Comparison of ENCODE assay signal across 16 cellular contexts in genomic region chr22:46339956-46340355, GRCh38. TPM values are rescaled to one million over a fixed set of nuclear protein-coding genes. Genes with fewer than 3 reads are reported as not detected.
"Had no signal": no experiment of that assay in that cellular context is flagged by ENCODE, and none has a peak within 500 bp of the region (broad histone marks: within the 10 kb centered on the region; RNA-seq: fewer than 3 reads in every experiment).

No MANE protein-coding gene starts in this region.

- H3K27me3 Mint-ChIP-seq: naive thymus-derived CD8-positive, alpha-beta T cell had no signal

- H3K36me3 ChIP-seq: ovary had no signal

- H3K4me3 ChIP-seq: colonic mucosa, esophagus squamous epithelium, gastroesophageal sphincter, hepatocyte, mucosa of descending colon, ovary had no signal

- H3K27me3 ChIP-seq: colonic mucosa, esophagus squamous epithelium, gastroesophageal sphincter, hepatocyte, ovary had no signal

- DNase-seq: colonic mucosa; dermis blood vessel endothelial cell; esophagus squamous epithelium; foreskin fibroblast; left colon; mucosa of descending colon; naive thymus-derived CD8-positive, alpha-beta T cell; ovary; small intestine; stimulated activated CD4-positive, alpha-beta T cell treated with anti-CD3 and anti-CD28 coated beads, Interleukin-2, amount 100 ng/mL, for 48 hours; stimulated activated naive CD4-positive, alpha-beta T cell treated with Interleukin-2 at 50 U/mL for 16 hours; trophoblast cell had no signal

- H3K9me3 ChIP-seq: colonic mucosa, esophagus squamous epithelium, gastroesophageal sphincter, mucosa of descending colon, ovary had no signal

- H3K27ac ChIP-seq: colonic mucosa, esophagus squamous epithelium, gastroesophageal sphincter, hepatocyte, ovary had no signal

- FAIRE-seq: small intestine, urothelium cell line had no signal

- ATAC-seq: gastroesophageal sphincter; left colon; mucosa of descending colon; naive thymus-derived CD8-positive, alpha-beta T cell; right cardiac atrium had no signal

RNA-seq across cellular contexts. Expression of gene GTSE1, which starts 43.3 kb away (rescaled TPM):
- polyA plus RNA-seq: naive thymus-derived CD8-positive, alpha-beta T cell had no signal
